In the genomic region with DNA sequence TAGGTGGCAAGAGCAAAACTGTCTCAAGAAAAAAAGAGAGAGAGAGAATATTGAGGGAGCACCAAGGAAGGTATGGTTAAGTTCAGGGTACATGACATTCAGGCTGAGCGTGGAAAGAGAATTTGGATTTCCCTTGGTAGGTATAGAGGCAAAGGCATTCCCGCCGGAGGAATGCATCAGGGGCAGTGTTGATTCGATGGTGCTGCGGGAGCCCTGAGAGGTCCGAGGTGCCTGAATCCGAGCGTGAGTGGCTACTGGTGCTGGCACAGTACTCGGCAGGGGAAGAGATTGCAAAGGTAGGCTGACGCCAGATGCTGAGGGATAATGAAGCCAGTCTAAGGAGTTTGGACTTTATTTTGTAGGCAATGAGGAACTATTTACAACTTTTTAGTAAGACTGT, we compare ENCODE assay signal across 37 cellular contexts. TPM values are rescaled to one million over a fixed set of nuclear protein-coding genes. Genes with fewer than 3 reads are reported as not detected.
DNase-seq lines count a peak whose midpoint lies in the region; ATAC-seq, FAIRE-seq and TF ChIP-seq lines count a peak whose summit lies in the region.
"Had no signal": no experiment of that assay in that cellular context is flagged by ENCODE, and none has a peak within 500 bp of the region (broad histone marks: within the 10 kb centered on the region; RNA-seq: fewer than 3 reads in every experiment).

No MANE protein-coding gene starts in this region.

- H3K4me2 ChIP-seq in GM23338 (no peak overlapping the region), neural progenitor cell (no peak overlapping the region), trophoblast cell (ENCODE audit: low read length) (no peak overlapping the region)
- H3K4me2 ChIP-seq: A549; BLaER1; BLaER1 treated with 17β-estradiol and CSF1 and Interleukin-3, amounts not matched to agents 10 nM and 100 nM had no signal

- H3K9ac ChIP-seq in neural progenitor cell (no peak overlapping the region), trophoblast cell (ENCODE audit: low read length) (no peak overlapping the region)
- H3K9ac ChIP-seq: BLaER1; BLaER1 treated with 17β-estradiol and CSF1 and Interleukin-3, amounts not matched to agents 10 nM and 100 nM had no signal

- H3K27ac ChIP-seq in GM23338 (ENCODE audit: low read depth) (no peak overlapping the region), neural progenitor cell (no peak overlapping the region), trophoblast cell (ENCODE audit: low read depth, low read length) (no peak overlapping the region)
- H3K27ac ChIP-seq: 22Rv1; A549; BLaER1; BLaER1 treated with 17β-estradiol and CSF1 and Interleukin-3, amounts not matched to agents 10 nM and 100 nM; C4-2B had no signal

- no peak overlapping the region for H2AK5ac ChIP-seq in trophoblast cell (ENCODE audit: low read length)

- H4K20me1 ChIP-seq in GM23338 (replicated peaks; ENCODE audit: insufficient read depth) (no peaks in the 10 kb centered on the region), neural progenitor cell (ENCODE audit: low read depth) (no peaks in the 10 kb centered on the region)
- H4K20me1 ChIP-seq: BLaER1; BLaER1 treated with 17β-estradiol and CSF1 and Interleukin-3, amounts not matched to agents 10 nM and 100 nM had no signal

- TF ChIP-seq POLR2A in H54 (IDR thresholded peaks at IDR 0.05; ENCODE audit: low read depth, low read length): no peak

- no peak overlapping the region for H3K23ac ChIP-seq in trophoblast cell (ENCODE audit: low read length)

- no peaks in the 10 kb centered on the region for H3K9me3 ChIP-seq in neural progenitor cell (ENCODE audit: low read depth)
- H3K9me3 ChIP-seq in trophoblast cell (ENCODE audit: insufficient read depth, low read depth, low read length): no peaks in the 10 kb centered on the region
- H3K9me3 ChIP-seq: A549; BE2C; BLaER1; BLaER1 treated with 17β-estradiol and CSF1 and Interleukin-3, amounts not matched to agents 10 nM and 100 nM; Caco-2 had no signal

- H3F3A ChIP-seq in GM23338 (replicated peaks; ENCODE audit: low read depth) (no peaks in the 10 kb centered on the region), neural progenitor cell (ENCODE audit: low read depth) (no peaks in the 10 kb centered on the region)

- H3K4me1 Mint-ChIP-seq in GM23338 (peaks cover 13% of the 10 kb centered on the region), WTC11 (peaks cover 11% of the 10 kb centered on the region), neural progenitor cell (peaks cover 11% of the 10 kb centered on the region), mesothelial cell of epicardium (no peaks in the 10 kb centered on the region)
- H3K4me1 Mint-ChIP-seq: CD4-positive, alpha-beta memory T cell; CD4-positive, CD25-positive, alpha-beta regulatory T cell; CD8-positive, alpha-beta memory T cell had no signal

- no peak overlapping the region for H3K18ac ChIP-seq in trophoblast cell (ENCODE audit: low read length)

- H3K36me3 ChIP-seq in GM23338 (ENCODE audit: insufficient read depth): no peaks in the 10 kb centered on the region
- no peaks in the 10 kb centered on the region for H3K36me3 ChIP-seq in neural progenitor cell
- no peaks in the 10 kb centered on the region for H3K36me3 ChIP-seq in trophoblast cell (ENCODE audit: control insufficient read depth in 1 of 2, insufficient read depth in 2 of 2, low read length in 2 of 2)
- H3K36me3 ChIP-seq: BE2C; BLaER1; BLaER1 treated with 17β-estradiol and CSF1 and Interleukin-3, amounts not matched to agents 10 nM and 100 nM had no signal

- H4K12ac ChIP-seq in trophoblast cell (ENCODE audit: low read depth, low read length): no peak overlapping the region

- no peak overlapping the region for H2BK5ac ChIP-seq in trophoblast cell (ENCODE audit: low read depth, low read length, poor library complexity)

- no peaks in the 10 kb centered on the region for H3K36me3 Mint-ChIP-seq in GM23338 (ENCODE audit: low read depth)
- H3K36me3 Mint-ChIP-seq in WTC11: no peaks in the 10 kb centered on the region
- no peaks in the 10 kb centered on the region for H3K36me3 Mint-ChIP-seq in neural progenitor cell
- no peaks in the 10 kb centered on the region for H3K36me3 Mint-ChIP-seq in mesothelial cell of epicardium
- H3K36me3 Mint-ChIP-seq: CD14-positive monocyte; CD4-positive, alpha-beta memory T cell; CD4-positive, CD25-positive, alpha-beta regulatory T cell; CD8-positive, alpha-beta memory T cell; CD8-positive, alpha-beta T cell had no signal

- no peak overlapping the region for H4K8ac ChIP-seq in trophoblast cell (ENCODE audit: low read depth, low read length)

- POLR2A ChIA-PET in WTC11 (lab: Charles Lee): no interaction called here

- no peaks in the 10 kb centered on the region for H3K79me2 ChIP-seq in GM23338 (replicated peaks; ENCODE audit: insufficient read depth)
- no peaks in the 10 kb centered on the region for H3K79me2 ChIP-seq in neural progenitor cell (ENCODE audit: low read depth)
- no peaks in the 10 kb centered on the region for H3K79me2 ChIP-seq in trophoblast cell (ENCODE audit: control insufficient read depth, insufficient read depth, low read length, poor library complexity)

- TF ChIP-seq CTCF in GM23338 (conservative IDR thresholded peaks at IDR 0.05; ENCODE audit: low read depth in 2 of 2) (no peak), WTC11 (IDR thresholded peaks at IDR 0.05) (no peak), neural progenitor cell (IDR thresholded peaks at IDR 0.05) (no peak), mesothelial cell of epicardium (IDR thresholded peaks at IDR 0.05; ENCODE audit: unreplicated experiment) (no peak)

- H3K4me3 Mint-ChIP-seq in GM23338 (no peak overlapping the region), WTC11 (no peak overlapping the region), neural progenitor cell (no peak overlapping the region), mesothelial cell of epicardium (no peak overlapping the region)
- H3K4me3 Mint-ChIP-seq: B cell; CD14-positive monocyte; CD4-positive, alpha-beta memory T cell; CD4-positive, alpha-beta T cell; CD4-positive, CD25-positive, alpha-beta regulatory T cell; CD8-positive, alpha-beta memory T cell; CD8-positive, alpha-beta T cell had no signal

- no peak overlapping the region for H2BK12ac ChIP-seq in trophoblast cell (ENCODE audit: low read length)

- no peak overlapping the region for H4K91ac ChIP-seq in trophoblast cell (ENCODE audit: low read depth, low read length)

- H3K27me3 Mint-ChIP-seq in GM23338 (ENCODE audit: insufficient read depth, low read depth, poor library complexity) (peaks cover 8% of the 10 kb centered on the region), WTC11 (ENCODE audit: low read depth) (no peaks in the 10 kb centered on the region), neural progenitor cell (ENCODE audit: insufficient read depth, low read depth) (peaks cover 2% of the 10 kb centered on the region), mesothelial cell of epicardium (ENCODE audit: low read depth) (peaks cover 53% of the 10 kb centered on the region)

- H3K27ac Mint-ChIP-seq in GM23338 (no peak overlapping the region), WTC11 (no peak overlapping the region), neural progenitor cell (peak overlapping the region; percentile 24), mesothelial cell of epicardium (no peak overlapping the region)
- H3K27ac Mint-ChIP-seq: B cell; CD4-positive, alpha-beta memory T cell; CD4-positive, alpha-beta T cell; CD4-positive, CD25-positive, alpha-beta regulatory T cell; CD8-positive, alpha-beta memory T cell; CD8-positive, alpha-beta T cell had no signal

- peak; percentile 83 for ATAC-seq in GM23338
- ATAC-seq in WTC11: peak; percentile 75
- ATAC-seq in HG02571 (IDR thresholded peaks at IDR 0.05; ENCODE audit: unreplicated experiment): no peak
- ATAC-seq: A549; CD8-positive, alpha-beta T cell had no signal

- no peak overlapping the region for H3K4me3 ChIP-seq in GM23338
- H3K4me3 ChIP-seq in neural progenitor cell: no peak overlapping the region
- H3K4me3 ChIP-seq in trophoblast cell (ENCODE audit: low read depth, low read length): no peak overlapping the region
- H3K4me3 ChIP-seq: A549; BLaER1; BLaER1 treated with 17β-estradiol and CSF1 and Interleukin-3, amounts not matched to agents 10 nM and 100 nM had no signal

- H2BK120ac ChIP-seq in trophoblast cell (ENCODE audit: insufficient read depth, low read length, poor library complexity): no peak overlapping the region

- no CpG with 5 or more reads among the region's 10 CpGs for WGBS in trophoblast cell (ENCODE audit: extremely low coverage, insufficient coverage, insufficient read length)

- no peak overlapping the region for H2AFZ ChIP-seq in GM23338
- H2AFZ ChIP-seq in neural progenitor cell (replicated peaks): no peak overlapping the region
- H2AFZ ChIP-seq in trophoblast cell (ENCODE audit: insufficient read depth, low read length, poor library complexity): no peak overlapping the region

- no peaks in the 10 kb centered on the region for H3K79me1 ChIP-seq in trophoblast cell (ENCODE audit: low read length)

- H3K4me1 ChIP-seq in GM23338 (ENCODE audit: insufficient read depth) (no peaks in the 10 kb centered on the region), neural progenitor cell (no peaks in the 10 kb centered on the region), trophoblast cell (ENCODE audit: control insufficient read depth in 1 of 2, insufficient read depth in 2 of 2, low read length in 2 of 2) (no peaks in the 10 kb centered on the region)
- H3K4me1 ChIP-seq: A549, BE2C, BLaER1, Caco-2 had no signal

- no peak overlapping the region for H3K4ac ChIP-seq in trophoblast cell (ENCODE audit: low read depth, low read length)

- DNase-seq in GM23338 (ENCODE audit: low spot score): peak; percentile 36
- no peak for DNase-seq in WTC11 (ENCODE audit: low spot score)
- DNase-seq in neural progenitor cell (ENCODE audit: low spot score): no peak
- DNase-seq in trophoblast cell: peak; percentile 70 to 83
- DNase-seq in mesothelial cell of epicardium (ENCODE audit: low spot score in 2 of 2, unreplicated experiment in 2 of 2): no peak
- no peak for DNase-seq in H54 (ENCODE audit: insufficient read length, low spot score)
- DNase-seq in activated T-cell treated with anti-CD3 and anti-CD28 coated beads for 4 hours: no peak
- DNase-seq: 8988T; ACHN; AML-193; BE2C; C1 segment of cervical spinal cord; Caco-2; Calu3; CD4-positive, alpha-beta memory T cell; CD4-positive, alpha-beta T cell; CD4-positive, CD25-positive, alpha-beta regulatory T cell; CD8-positive, alpha-beta memory T cell; CD8-positive, alpha-beta T cell; COR-L47; DMS 273 treated with DMSO at 0.1 percent for 48 hours; DMS153; DMS53; DMS79; DMS79 treated with DMSO at 0.1 percent for 48 hours; DND-41; EL had no signal

- H3K14ac ChIP-seq in trophoblast cell (ENCODE audit: low read length): no peak overlapping the region

- H3K27me3 ChIP-seq in GM23338 (ENCODE audit: insufficient read depth) (no peaks in the 10 kb centered on the region), neural progenitor cell (no peaks in the 10 kb centered on the region), trophoblast cell (ENCODE audit: insufficient read depth, low read length) (no peaks in the 10 kb centered on the region)
- H3K27me3 ChIP-seq: BLaER1; BLaER1 treated with 17β-estradiol and CSF1 and Interleukin-3, amounts not matched to agents 10 nM and 100 nM had no signal

- CTCF ChIA-PET in WTC11 (lab: Charles Lee): no interaction called here

- H3K9me3 Mint-ChIP-seq in GM23338: no peaks in the 10 kb centered on the region
- no peaks in the 10 kb centered on the region for H3K9me3 Mint-ChIP-seq in WTC11
- no peaks in the 10 kb centered on the region for H3K9me3 Mint-ChIP-seq in neural progenitor cell
- H3K9me3 Mint-ChIP-seq in mesothelial cell of epicardium: no peaks in the 10 kb centered on the region
- H3K9me3 Mint-ChIP-seq: CD4-positive, alpha-beta memory T cell; CD4-positive, alpha-beta T cell; CD8-positive, alpha-beta memory T cell; CD8-positive, alpha-beta T cell had no signal

- no peak for FAIRE-seq in H54 (lab: Jason Lieb, UNC)
- FAIRE-seq: A204.1, A549, D721Med had no signal

- no peaks in the 10 kb centered on the region for H3K9me2 ChIP-seq in GM23338 (ENCODE audit: insufficient read depth)

RNA-seq across cellular contexts. Expression of a gene that starts 20.0 kb away (rescaled TPM):
- 2.8 and 3.1 TPM in 2 replicates for total RNA-seq in GM23338 (2014; rRNA removed; shearing (Covaris generic))
- polyA plus RNA-seq in GM23338 (2016; fragmentation: Nextera tagmentation; extraction: Ambion mirVana): 0.56 and 0.84 TPM in 2 replicates
- total RNA-seq in WTC11 (2021): 1.0 to 1.2 TPM (median 1.1 TPM) in 3 replicates
- 0.37 and 0.41 TPM in 2 replicates for total RNA-seq in neural progenitor cell (ENCODE audit: low replicate concordance)
- polyA plus RNA-seq in trophoblast cell (2013): 2.4 and 2.7 TPM in 2 replicates
- 3.5 to 4.2 TPM (median 3.6 TPM) in 3 replicates for total RNA-seq in mesothelial cell of epicardium
- total RNA-seq: CD4-positive, alpha-beta memory T cell; CD4-positive, alpha-beta T cell; CD8-positive, alpha-beta memory T cell; CD8-positive, alpha-beta T cell had no signal
- polyA plus RNA-seq: CD14-positive monocyte; CD4-positive, CD25-positive, alpha-beta regulatory T cell; CD8-positive, alpha-beta memory T cell had no signal

Comparison
In these comparisons a context has a peak if more than half of its experiments do, and no peak if none do; other contexts are left out.
1. DNase-seq: peak in GM23338 (single experiment) and trophoblast cell (2 of 2); none in WTC11 (single experiment), neural progenitor cell (single experiment), mesothelial cell of epicardium (0 of 2), H54 (single experiment) and activated T-cell treated with anti-CD3 and anti-CD28 coated beads for 4 hours (single experiment).